Comparison of ENCODE assay signal across 25 cellular contexts in the genomic region with DNA sequence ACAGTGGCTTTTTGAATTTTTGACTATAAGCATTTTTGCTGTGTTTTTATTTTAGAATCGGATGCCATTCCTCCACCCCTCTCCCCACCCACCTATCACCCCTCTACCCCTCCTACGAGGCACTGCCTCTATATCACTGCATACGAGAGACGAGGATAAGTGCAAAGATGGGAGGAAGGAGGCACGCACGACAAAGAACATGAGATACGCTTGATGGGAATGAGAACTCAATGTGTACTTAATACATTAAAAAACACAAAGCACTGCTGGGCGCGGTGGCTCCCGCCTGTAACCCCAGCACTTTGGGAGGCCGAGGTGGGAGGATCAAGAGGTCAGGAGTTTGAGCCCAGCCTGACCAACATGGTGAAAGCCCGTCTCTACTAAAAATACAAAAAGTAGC. TPM values are rescaled to one million over a fixed set of nuclear protein-coding genes. Genes with fewer than 3 reads are reported as not detected.
"Had no signal": no experiment of that assay in that cellular context is flagged by ENCODE, and none has a peak within 500 bp of the region (broad histone marks: within the 10 kb centered on the region; RNA-seq: fewer than 3 reads in every experiment).

No MANE protein-coding gene starts in this region.

- H3K27me3 ChIP-seq: colonic mucosa, foreskin keratinocyte had no signal

- H3K4me3 ChIP-seq: colonic mucosa, coronary artery, dorsolateral prefrontal cortex, esophagus squamous epithelium, gastrocnemius medialis, gastroesophageal sphincter, heart left ventricle, heart right ventricle had no signal

- H3K27ac ChIP-seq: colonic mucosa, coronary artery, epithelial cell of prostate, esophagus squamous epithelium, foreskin keratinocyte, gastrocnemius medialis, gastroesophageal sphincter, heart left ventricle, heart right ventricle had no signal

- H3K27ac Mint-ChIP-seq: dendritic cell treated with granulocyte-macrophage colony-stimulating factor and Interleukin-4, amounts not matched to agents 40 ng/mL and 50 ng/mL, for 4 days; effector memory CD8-positive, alpha-beta T cell; endodermal cell had no signal

- DNase-seq: colonic mucosa; cortex of kidney; dermis blood vessel endothelial cell; dorsolateral prefrontal cortex; effector CD4-positive, alpha-beta T cell; effector CD8-positive, alpha-beta T cell; effector memory CD4-positive, alpha-beta T cell; effector memory CD8-positive, alpha-beta T cell; endodermal cell; erythroblast; esophagus squamous epithelium; foreskin fibroblast; foreskin melanocyte; gastrocnemius medialis; glutamatergic neuron; heart left ventricle; heart right ventricle had no signal

- H3K9me3 ChIP-seq: colonic mucosa, gastrocnemius medialis, gastroesophageal sphincter, heart left ventricle had no signal

- ATAC-seq: effector memory CD8-positive, alpha-beta T cell; esophagus mucosa; foreskin keratinocyte; gastrocnemius medialis; gastroesophageal sphincter; heart left ventricle; heart right ventricle had no signal

- H3K9me3 Mint-ChIP-seq: dendritic cell treated with granulocyte-macrophage colony-stimulating factor and Interleukin-4, amounts not matched to agents 40 ng/mL and 50 ng/mL, for 4 days; effector memory CD8-positive, alpha-beta T cell; endodermal cell had no signal

- H3K4me3 Mint-ChIP-seq: dendritic cell treated with granulocyte-macrophage colony-stimulating factor and Interleukin-4, amounts not matched to agents 40 ng/mL and 50 ng/mL, for 4 days; effector memory CD8-positive, alpha-beta T cell; endodermal cell had no signal

- H3K4me1 ChIP-seq: colonic mucosa, esophagus squamous epithelium, foreskin keratinocyte, gastrocnemius medialis, gastroesophageal sphincter, heart left ventricle, heart right ventricle had no signal

- H3K36me3 ChIP-seq: colonic mucosa, esophagus squamous epithelium, gastrocnemius medialis, gastroesophageal sphincter, heart left ventricle, heart right ventricle had no signal

RNA-seq across cellular contexts. Expression of gene USP43, which starts 8.8 kb away (rescaled TPM):
- total RNA-seq: endothelial cell of umbilical vein, fibroblast of villous mesenchyme, heart right ventricle had no signal
